1 cellular context compared by ENCODE assay signal in the genomic region with DNA sequence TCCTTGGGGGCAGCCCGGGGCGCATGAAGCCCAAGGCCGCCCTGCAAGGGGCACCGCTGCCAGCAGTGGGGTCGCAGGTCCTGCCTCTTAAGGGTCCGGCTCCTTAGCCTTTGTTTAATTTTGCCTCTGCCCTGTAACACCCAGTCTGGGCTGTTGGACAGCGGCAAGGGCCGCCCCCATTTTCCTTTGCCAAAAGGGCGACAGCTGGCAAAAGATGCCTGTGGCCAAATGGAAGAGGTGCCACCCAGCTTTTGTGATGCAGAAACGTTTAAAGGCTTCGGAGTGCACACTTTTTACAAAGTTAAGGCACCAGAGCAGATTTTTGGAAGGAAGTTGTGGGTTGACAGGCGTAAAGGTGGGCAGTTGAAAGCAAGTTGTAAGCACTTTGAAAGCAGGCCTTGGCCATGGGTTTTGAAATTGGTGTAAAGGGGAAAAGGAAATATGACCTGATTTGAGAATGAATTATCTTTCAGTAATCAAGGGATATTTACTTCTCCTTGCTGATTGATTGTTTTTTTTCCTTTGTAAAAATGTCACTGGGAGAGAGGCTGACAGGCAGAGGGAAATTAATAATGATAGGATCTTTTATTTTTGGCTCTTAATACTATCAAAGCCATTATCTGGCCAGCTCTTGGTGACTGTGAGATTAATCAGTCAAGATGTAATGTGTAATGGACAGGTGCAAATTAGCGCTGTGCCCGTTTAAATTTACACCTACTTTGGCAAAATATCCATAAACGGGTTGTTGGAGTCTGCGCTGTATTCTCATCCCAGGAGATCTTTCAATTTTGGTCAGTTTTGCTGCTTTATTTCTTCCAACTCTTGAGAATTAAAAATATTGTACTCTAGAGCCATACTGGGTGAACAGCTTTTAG.
TF ChIP-seq lines count a peak whose summit lies in the region.

No MANE protein-coding gene starts in this region.

TF ChIP-seq in HepG2, 621 proteins besides CTCF, POLR2A, EP300 and RAD21 (continued from another document and continues in another):
- TF ChIP-seq DBP (CRISPR knock-in tag; IDR thresholded peaks at IDR 0.05; ENCODE audit: not compliant biosample characterization) (no peak), HNRNPL (IDR thresholded peaks at IDR 0.05; ENCODE audit: low read depth, low read length) (peak; percentile 68; the same call in 1 of the 2 replicates), KAT7 (CRISPR knock-in tag; IDR thresholded peaks at IDR 0.05; ENCODE audit: borderline replicate concordance) (no peak), NPAS2 (CRISPR knock-in tag; IDR thresholded peaks at IDR 0.05; ENCODE audit: borderline replicate concordance) (no peak), IKZF1 (IDR thresholded peaks at IDR 0.05) (no peak), AGO1 (IDR thresholded peaks at IDR 0.05; ENCODE audit: low read depth, low read length, poor library complexity, severe bottlenecking) (no peak), ZBTB21 (CRISPR knock-in tag; IDR thresholded peaks at IDR 0.05) (no peak), GTF2F1 (IDR thresholded peaks at IDR 0.05; ENCODE audit: low read length) (no peak), ZNF350 (CRISPR knock-in tag; IDR thresholded peaks at IDR 0.05; ENCODE audit: borderline replicate concordance, low read depth) (peak; percentile 46; the same call in 1 of the 2 replicates), CEBPG (CRISPR knock-in tag; IDR thresholded peaks at IDR 0.05) (0 out of 2 replicates have a peak, but pooled peaks have one; percentile 3), ZNF329 (CRISPR knock-in tag; IDR thresholded peaks at IDR 0.05; ENCODE audit: low read depth) (0 out of 2 replicates have a peak, but pooled peaks have one; percentile 8), TRIM22 (IDR thresholded peaks at IDR 0.05) (no peak), PHF8 (CRISPR knock-in tag; IDR thresholded peaks at IDR 0.05) (0 out of 2 replicates have a peak, but pooled peaks have one; percentile 30), ZNF292 (CRISPR knock-in tag; IDR thresholded peaks at IDR 0.05; ENCODE audit: borderline replicate concordance, low read depth) (no peak), ZNF563 (CRISPR knock-in tag; IDR thresholded peaks at IDR 0.05) (no peak), ZNF30 (CRISPR knock-in tag; IDR thresholded peaks at IDR 0.05) (0 out of 2 replicates have a peak, but pooled peaks have one; percentile 60), CENPT (CRISPR knock-in tag; IDR thresholded peaks at IDR 0.05; ENCODE audit: low read depth) (no peak), ZNF773 (CRISPR knock-in tag; IDR thresholded peaks at IDR 0.05; ENCODE audit: borderline replicate concordance) (peak; percentile 11; the same call in 1 of the 2 replicates), ZFAT (CRISPR knock-in tag; conservative IDR thresholded peaks at IDR 0.05) (no peak), ZNF607 (CRISPR knock-in tag; IDR thresholded peaks at IDR 0.05; ENCODE audit: borderline replicate concordance) (0 out of 2 replicates have a peak, but pooled peaks have one; percentile 9), ARID2 (CRISPR knock-in tag; IDR thresholded peaks at IDR 0.05; ENCODE audit: borderline replicate concordance) (0 out of 2 replicates have a peak, but pooled peaks have one; percentile 54), PTBP1 (IDR thresholded peaks at IDR 0.05; ENCODE audit: low read depth, low read length, poor library complexity, severe bottlenecking) (no peak), ZNF331 (CRISPR knock-in tag; IDR thresholded peaks at IDR 0.05) (no peak), SNAI1 (CRISPR knock-in tag; IDR thresholded peaks at IDR 0.05; ENCODE audit: borderline replicate concordance) (no peak), ZNF335 (CRISPR knock-in tag; IDR thresholded peaks at IDR 0.05) (peak; percentile 83; the same call in 1 of the 2 replicates), TARDBP (CRISPR knock-in tag; IDR thresholded peaks at IDR 0.05) (no peak), SRSF9 (IDR thresholded peaks at IDR 0.05; ENCODE audit: borderline replicate concordance, insufficient read depth, low read depth, low read length, poor library complexity, severe bottlenecking) (no peak), AHR (CRISPR knock-in tag; IDR thresholded peaks at IDR 0.05) (0 out of 2 replicates have a peak, but pooled peaks have one; percentile 9), XBP1 (CRISPR knock-in tag; IDR thresholded peaks at IDR 0.05) (no peak), U2AF2 (IDR thresholded peaks at IDR 0.05; ENCODE audit: low read depth, low read length) (no peak)
- TF ChIP-seq, protein P1, sequence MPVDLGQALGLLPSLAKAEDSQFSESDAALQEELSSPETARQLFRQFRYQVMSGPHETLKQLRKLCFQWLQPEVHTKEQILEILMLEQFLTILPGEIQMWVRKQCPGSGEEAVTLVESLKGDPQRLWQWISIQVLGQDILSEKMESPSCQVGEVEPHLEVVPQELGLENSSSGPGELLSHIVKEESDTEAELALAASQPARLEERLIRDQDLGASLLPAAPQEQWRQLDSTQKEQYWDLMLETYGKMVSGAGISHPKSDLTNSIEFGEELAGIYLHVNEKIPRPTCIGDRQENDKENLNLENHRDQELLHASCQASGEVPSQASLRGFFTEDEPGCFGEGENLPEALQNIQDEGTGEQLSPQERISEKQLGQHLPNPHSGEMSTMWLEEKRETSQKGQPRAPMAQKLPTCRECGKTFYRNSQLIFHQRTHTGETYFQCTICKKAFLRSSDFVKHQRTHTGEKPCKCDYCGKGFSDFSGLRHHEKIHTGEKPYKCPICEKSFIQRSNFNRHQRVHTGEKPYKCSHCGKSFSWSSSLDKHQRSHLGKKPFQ (CRISPR knock-in tag; IDR thresholded peaks at IDR 0.05; ENCODE audit: insufficient replicate concordance): peak; percentile 71
- TF ChIP-seq, protein P2, sequence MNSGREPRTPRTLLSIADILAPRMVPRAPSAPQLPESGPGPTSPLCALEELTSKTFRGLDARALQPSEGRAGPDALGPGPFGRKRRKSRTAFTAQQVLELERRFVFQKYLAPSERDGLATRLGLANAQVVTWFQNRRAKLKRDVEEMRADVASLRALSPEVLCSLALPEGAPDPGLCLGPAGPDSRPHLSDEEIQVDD (CRISPR knock-in tag; IDR thresholded peaks at IDR 0.05; ENCODE audit: borderline replicate concordance): no peak
- TF ChIP-seq, protein P3, sequence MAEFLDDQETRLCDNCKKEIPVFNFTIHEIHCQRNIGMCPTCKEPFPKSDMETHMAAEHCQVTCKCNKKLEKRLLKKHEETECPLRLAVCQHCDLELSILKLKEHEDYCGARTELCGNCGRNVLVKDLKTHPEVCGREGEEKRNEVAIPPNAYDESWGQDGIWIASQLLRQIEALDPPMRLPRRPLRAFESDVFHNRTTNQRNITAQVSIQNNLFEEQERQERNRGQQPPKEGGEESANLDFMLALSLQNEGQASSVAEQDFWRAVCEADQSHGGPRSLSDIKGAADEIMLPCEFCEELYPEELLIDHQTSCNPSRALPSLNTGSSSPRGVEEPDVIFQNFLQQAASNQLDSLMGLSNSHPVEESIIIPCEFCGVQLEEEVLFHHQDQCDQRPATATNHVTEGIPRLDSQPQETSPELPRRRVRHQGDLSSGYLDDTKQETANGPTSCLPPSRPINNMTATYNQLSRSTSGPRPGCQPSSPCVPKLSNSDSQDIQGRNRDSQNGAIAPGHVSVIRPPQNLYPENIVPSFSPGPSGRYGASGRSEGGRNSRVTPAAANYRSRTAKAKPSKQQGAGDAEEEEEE (CRISPR knock-in tag; IDR thresholded peaks at IDR 0.05; ENCODE audit: borderline replicate concordance): no peak
- TF ChIP-seq, protein P4, sequence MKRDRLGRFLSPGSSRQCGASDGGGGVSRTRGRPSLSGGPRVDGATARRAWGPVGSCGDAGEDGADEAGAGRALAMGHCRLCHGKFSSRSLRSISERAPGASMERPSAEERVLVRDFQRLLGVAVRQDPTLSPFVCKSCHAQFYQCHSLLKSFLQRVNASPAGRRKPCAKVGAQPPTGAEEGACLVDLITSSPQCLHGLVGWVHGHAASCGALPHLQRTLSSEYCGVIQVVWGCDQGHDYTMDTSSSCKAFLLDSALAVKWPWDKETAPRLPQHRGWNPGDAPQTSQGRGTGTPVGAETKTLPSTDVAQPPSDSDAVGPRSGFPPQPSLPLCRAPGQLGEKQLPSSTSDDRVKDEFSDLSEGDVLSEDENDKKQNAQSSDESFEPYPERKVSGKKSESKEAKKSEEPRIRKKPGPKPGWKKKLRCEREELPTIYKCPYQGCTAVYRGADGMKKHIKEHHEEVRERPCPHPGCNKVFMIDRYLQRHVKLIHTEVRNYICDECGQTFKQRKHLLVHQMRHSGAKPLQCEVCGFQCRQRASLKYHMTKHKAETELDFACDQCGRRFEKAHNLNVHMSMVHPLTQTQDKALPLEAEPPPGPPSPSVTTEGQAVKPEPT (CRISPR knock-in tag; IDR thresholded peaks at IDR 0.05; ENCODE audit: low read depth): 0 out of 2 replicates have a peak, but pooled peaks have one; percentile 5
- TF ChIP-seq, protein P5, sequence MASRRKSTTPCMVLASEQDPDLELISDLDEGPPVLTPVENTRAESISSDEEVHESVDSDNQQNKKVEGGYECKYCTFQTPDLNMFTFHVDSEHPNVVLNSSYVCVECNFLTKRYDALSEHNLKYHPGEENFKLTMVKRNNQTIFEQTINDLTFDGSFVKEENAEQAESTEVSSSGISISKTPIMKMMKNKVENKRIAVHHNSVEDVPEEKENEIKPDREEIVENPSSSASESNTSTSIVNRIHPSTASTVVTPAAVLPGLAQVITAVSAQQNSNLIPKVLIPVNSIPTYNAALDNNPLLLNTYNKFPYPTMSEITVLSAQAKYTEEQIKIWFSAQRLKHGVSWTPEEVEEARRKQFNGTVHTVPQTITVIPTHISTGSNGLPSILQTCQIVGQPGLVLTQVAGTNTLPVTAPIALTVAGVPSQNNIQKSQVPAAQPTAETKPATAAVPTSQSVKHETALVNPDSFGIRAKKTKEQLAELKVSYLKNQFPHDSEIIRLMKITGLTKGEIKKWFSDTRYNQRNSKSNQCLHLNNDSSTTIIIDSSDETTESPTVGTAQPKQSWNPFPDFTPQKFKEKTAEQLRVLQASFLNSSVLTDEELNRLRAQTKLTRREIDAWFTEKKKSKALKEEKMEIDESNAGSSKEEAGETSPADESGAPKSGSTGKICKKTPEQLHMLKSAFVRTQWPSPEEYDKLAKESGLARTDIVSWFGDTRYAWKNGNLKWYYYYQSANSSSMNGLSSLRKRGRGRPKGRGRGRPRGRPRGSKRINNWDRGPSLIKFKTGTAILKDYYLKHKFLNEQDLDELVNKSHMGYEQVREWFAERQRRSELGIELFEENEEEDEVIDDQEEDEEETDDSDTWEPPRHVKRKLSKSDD (CRISPR knock-in tag; IDR thresholded peaks at IDR 0.05; ENCODE audit: low read depth): no peak
- TF ChIP-seq, protein P6, sequence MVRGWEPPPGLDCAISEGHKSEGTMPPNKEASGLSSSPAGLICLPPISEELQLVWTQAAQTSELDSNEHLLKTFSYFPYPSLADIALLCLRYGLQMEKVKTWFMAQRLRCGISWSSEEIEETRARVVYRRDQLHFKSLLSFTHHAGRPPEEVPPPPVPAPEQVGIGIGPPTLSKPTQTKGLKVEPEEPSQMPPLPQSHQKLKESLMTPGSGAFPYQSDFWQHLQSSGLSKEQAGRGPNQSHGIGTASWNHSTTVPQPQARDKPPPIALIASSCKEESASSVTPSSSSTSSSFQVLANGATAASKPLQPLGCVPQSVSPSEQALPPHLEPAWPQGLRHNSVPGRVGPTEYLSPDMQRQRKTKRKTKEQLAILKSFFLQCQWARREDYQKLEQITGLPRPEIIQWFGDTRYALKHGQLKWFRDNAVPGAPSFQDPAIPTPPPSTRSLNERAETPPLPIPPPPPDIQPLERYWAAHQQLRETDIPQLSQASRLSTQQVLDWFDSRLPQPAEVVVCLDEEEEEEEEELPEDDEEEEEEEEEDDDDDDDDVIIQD (CRISPR knock-in tag; IDR thresholded peaks at IDR 0.05; ENCODE audit: low read depth): no peak
- TF ChIP-seq, protein P7, sequence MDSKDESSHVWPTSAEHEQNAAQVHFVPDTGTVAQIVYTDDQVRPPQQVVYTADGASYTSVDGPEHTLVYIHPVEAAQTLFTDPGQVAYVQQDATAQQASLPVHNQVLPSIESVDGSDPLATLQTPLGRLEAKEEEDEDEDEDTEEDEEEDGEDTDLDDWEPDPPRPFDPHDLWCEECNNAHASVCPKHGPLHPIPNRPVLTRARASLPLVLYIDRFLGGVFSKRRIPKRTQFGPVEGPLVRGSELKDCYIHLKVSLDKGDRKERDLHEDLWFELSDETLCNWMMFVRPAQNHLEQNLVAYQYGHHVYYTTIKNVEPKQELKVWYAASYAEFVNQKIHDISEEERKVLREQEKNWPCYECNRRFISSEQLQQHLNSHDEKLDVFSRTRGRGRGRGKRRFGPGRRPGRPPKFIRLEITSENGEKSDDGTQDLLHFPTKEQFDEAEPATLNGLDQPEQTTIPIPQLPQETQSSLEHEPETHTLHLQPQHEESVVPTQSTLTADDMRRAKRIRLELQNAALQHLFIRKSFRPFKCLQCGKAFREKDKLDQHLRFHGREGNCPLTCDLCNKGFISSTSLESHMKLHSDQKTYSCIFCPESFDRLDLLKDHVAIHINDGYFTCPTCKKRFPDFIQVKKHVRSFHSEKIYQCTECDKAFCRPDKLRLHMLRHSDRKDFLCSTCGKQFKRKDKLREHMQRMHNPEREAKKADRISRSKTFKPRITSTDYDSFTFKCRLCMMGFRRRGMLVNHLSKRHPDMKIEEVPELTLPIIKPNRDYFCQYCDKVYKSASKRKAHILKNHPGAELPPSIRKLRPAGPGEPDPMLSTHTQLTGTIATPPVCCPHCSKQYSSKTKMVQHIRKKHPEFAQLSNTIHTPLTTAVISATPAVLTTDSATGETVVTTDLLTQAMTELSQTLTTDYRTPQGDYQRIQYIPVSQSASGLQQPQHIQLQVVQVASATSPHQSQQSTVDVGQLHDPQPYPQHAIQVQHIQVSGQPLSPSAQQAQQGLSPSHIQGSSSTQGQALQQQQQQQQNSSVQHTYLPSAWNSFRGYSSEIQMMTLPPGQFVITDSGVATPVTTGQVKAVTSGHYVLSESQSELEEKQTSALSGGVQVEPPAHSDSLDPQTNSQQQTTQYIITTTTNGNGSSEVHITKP (CRISPR knock-in tag; IDR thresholded peaks at IDR 0.05; ENCODE audit: low read depth): no peak
- TF ChIP-seq, protein P8, sequence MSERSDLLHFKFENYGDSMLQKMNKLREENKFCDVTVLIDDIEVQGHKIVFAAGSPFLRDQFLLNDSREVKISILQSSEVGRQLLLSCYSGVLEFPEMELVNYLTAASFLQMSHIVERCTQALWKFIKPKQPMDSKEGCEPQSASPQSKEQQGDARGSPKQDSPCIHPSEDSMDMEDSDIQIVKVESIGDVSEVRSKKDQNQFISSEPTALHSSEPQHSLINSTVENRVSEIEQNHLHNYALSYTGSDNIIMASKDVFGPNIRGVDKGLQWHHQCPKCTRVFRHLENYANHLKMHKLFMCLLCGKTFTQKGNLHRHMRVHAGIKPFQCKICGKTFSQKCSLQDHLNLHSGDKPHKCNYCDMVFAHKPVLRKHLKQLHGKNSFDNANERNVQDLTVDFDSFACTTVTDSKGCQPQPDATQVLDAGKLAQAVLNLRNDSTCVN (CRISPR knock-in tag; IDR thresholded peaks at IDR 0.05; ENCODE audit: borderline replicate concordance): 0 out of 2 replicates have a peak, but pooled peaks have one; percentile 15
